Comparison of ENCODE assay signal across 1 cellular context in genomic region chr16:79863128-79864031, GRCh38.
A peak's percentile ranks its signal among the peaks of the same experiment; 100 is the strongest.
TF ChIP-seq lines count a peak whose summit lies in the region.

No MANE protein-coding gene starts in this region.

TF ChIP-seq in K562, 482 proteins besides CTCF, POLR2A, EP300 and RAD21 (continued from another document and continues in another):
- peak; percentile 90 for TF ChIP-seq ZNF592 (IDR thresholded peaks at IDR 0.05)
- TF ChIP-seq PKNOX1 (IDR thresholded peaks at IDR 0.05), result peak; percentile 11; the same call in 1 of the 2 replicates
- no peak for TF ChIP-seq ZNF609 (CRISPR knock-in tag; IDR thresholded peaks at IDR 0.05; ENCODE audit: borderline replicate concordance)
- TF ChIP-seq TCF3 (CRISPR knock-in tag; IDR thresholded peaks at IDR 0.05), result peak; percentile 65
- TF ChIP-seq ZNF395 (CRISPR knock-in tag; IDR thresholded peaks at IDR 0.05), result peak; percentile 14; the same call in 1 of the 2 replicates
- no peak for TF ChIP-seq KLF13 (tag; IDR thresholded peaks at IDR 0.05; ENCODE audit: borderline replicate concordance, low read depth)
- TF ChIP-seq SMARCC2 (IDR thresholded peaks at IDR 0.05; ENCODE audit: low read depth), result 0 out of 2 replicates have a peak, but pooled peaks have one; percentile 48
- TF ChIP-seq GTF2B (IDR thresholded peaks at IDR 0.05; ENCODE audit: extremely low read depth, insufficient read length), result no peak
- peak; percentile 12; the same call in 1 of the 2 replicates for TF ChIP-seq ZBTB12 (CRISPR knock-in tag; IDR thresholded peaks at IDR 0.05)
- TF ChIP-seq BRD4 (IDR thresholded peaks at IDR 0.05), result no peak
- no peak for TF ChIP-seq SRSF3 (IDR thresholded peaks at IDR 0.05; ENCODE audit: insufficient read depth, low read length)
- TF ChIP-seq CREBBP (IDR thresholded peaks at IDR 0.05; ENCODE audit: low read depth, low read length), result no peak
- TF ChIP-seq ZNF780A (CRISPR knock-in tag; IDR thresholded peaks at IDR 0.05), result no peak
- TF ChIP-seq MTA2 (IDR thresholded peaks at IDR 0.05; ENCODE audit: low read depth), result no peak
- TF ChIP-seq KDM4B (IDR thresholded peaks at IDR 0.05; ENCODE audit: borderline replicate concordance in 2 of 2, low read depth in 1 of 2), result no peak
- TF ChIP-seq PTTG1 (tag; IDR thresholded peaks at IDR 0.05; ENCODE audit: low read depth), result 0 out of 2 replicates have a peak, but pooled peaks have one; percentile 32
- TF ChIP-seq FIP1L1 (IDR thresholded peaks at IDR 0.05; ENCODE audit: low read depth, low read length, poor library complexity, severe bottlenecking), result no peak
- TF ChIP-seq HIVEP1 (CRISPR knock-in tag; IDR thresholded peaks at IDR 0.05), result no peak
- TF ChIP-seq TSC22D4 (tag; IDR thresholded peaks at IDR 0.05), result no peak
- TF ChIP-seq YBX1 (IDR thresholded peaks at IDR 0.05), result no peak
- 0 out of 2 replicates have a peak, but pooled peaks have one; percentile 50 for TF ChIP-seq CLOCK (CRISPR knock-in tag; IDR thresholded peaks at IDR 0.05; ENCODE audit: borderline replicate concordance)
- TF ChIP-seq NFRKB (IDR thresholded peaks at IDR 0.05; ENCODE audit: low read depth), result peak; percentile 88; the same call in 1 of the 2 replicates
- no peak for TF ChIP-seq HOXB6 (CRISPR knock-in tag; IDR thresholded peaks at IDR 0.05; ENCODE audit: borderline replicate concordance)
- TF ChIP-seq ZNF445 (CRISPR knock-in tag; IDR thresholded peaks at IDR 0.05; ENCODE audit: low read depth), result peak; percentile 67; the same call in 1 of the 2 replicates
- TF ChIP-seq ZNF76 (CRISPR knock-in tag; IDR thresholded peaks at IDR 0.05; ENCODE audit: borderline replicate concordance), result 0 out of 2 replicates have a peak, but pooled peaks have one; percentile 32
- 0 out of 2 replicates have a peak, but pooled peaks have one; percentile 76 for TF ChIP-seq ZNF655 (CRISPR knock-in tag; IDR thresholded peaks at IDR 0.05)
- no peak for TF ChIP-seq YY1 (IDR thresholded peaks at IDR 0.05; ENCODE audit: borderline replicate concordance in 1 of 3, control insufficient read depth in 1 of 3, extremely low read depth in 1 of 3, insufficient read depth in 3 of 3, insufficient read length in 1 of 3, insufficient replicate concordance in 2 of 3, low read depth in 1 of 3, low read length in 2 of 3)
- TF ChIP-seq ZBTB49 (CRISPR knock-in tag; IDR thresholded peaks at IDR 0.05; ENCODE audit: borderline replicate concordance), result no peak
- no peak for TF ChIP-seq ARID3B (CRISPR knock-in tag; IDR thresholded peaks at IDR 0.05; ENCODE audit: borderline replicate concordance)
- no peak for TF ChIP-seq ZFP1 (CRISPR knock-in tag; IDR thresholded peaks at IDR 0.05)
- peak; percentile 74 for TF ChIP-seq POLR2H (tag; IDR thresholded peaks at IDR 0.05; ENCODE audit: low read depth)
- TF ChIP-seq SETDB1 (IDR thresholded peaks at IDR 0.05; ENCODE audit: low read length), result no peak
- no peak for TF ChIP-seq NR4A1 (CRISPR knock-in tag; IDR thresholded peaks at IDR 0.05)
- TF ChIP-seq NR4A1 (tag; IDR thresholded peaks at IDR 0.05), result peak; percentile 81; the same call in 1 of the 2 replicates
